ENCODE assay signal across 1 cellular context in the genomic region with DNA sequence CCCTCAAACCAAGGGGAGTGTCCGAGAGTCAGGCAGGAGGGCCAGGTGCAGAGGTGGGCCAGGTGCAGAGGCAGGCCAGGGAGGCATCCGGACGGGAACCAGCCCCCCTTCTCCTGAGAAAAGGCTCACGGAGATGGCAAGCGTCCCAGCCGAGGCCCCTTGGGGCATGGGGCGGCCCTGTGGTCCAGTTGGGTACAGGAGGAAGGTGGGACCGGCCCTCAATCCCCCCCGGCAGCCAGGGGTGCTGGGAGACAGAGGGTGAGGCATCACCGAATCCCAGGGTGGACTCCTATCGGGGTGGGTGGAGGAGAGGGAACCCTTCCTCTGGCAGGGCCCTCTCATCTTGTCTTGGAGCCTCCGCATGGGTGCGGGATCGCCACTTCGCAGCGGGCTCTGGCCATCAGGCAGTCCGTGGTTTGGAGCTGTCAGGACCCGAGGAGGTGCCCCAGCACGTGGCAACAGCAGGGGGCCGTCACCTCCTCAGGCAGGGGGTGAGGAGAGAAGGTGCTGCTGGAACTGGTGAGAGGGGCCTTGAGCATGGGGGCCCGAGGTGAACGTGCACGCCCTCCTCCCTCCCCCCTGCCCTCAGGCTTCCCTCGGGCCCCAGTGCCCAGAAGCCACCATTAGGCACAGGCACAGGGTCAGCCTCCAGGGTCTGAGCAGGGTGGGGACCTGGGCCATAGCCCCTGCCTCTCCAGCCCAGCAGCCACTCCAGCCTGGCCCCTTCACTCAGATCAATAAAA.
TF ChIP-seq lines count a peak whose summit lies in the region.

No MANE protein-coding gene starts in this region.

TF ChIP-seq in HepG2, 621 proteins besides CTCF, POLR2A, EP300 and RAD21:
- TF ChIP-seq, protein P1, sequence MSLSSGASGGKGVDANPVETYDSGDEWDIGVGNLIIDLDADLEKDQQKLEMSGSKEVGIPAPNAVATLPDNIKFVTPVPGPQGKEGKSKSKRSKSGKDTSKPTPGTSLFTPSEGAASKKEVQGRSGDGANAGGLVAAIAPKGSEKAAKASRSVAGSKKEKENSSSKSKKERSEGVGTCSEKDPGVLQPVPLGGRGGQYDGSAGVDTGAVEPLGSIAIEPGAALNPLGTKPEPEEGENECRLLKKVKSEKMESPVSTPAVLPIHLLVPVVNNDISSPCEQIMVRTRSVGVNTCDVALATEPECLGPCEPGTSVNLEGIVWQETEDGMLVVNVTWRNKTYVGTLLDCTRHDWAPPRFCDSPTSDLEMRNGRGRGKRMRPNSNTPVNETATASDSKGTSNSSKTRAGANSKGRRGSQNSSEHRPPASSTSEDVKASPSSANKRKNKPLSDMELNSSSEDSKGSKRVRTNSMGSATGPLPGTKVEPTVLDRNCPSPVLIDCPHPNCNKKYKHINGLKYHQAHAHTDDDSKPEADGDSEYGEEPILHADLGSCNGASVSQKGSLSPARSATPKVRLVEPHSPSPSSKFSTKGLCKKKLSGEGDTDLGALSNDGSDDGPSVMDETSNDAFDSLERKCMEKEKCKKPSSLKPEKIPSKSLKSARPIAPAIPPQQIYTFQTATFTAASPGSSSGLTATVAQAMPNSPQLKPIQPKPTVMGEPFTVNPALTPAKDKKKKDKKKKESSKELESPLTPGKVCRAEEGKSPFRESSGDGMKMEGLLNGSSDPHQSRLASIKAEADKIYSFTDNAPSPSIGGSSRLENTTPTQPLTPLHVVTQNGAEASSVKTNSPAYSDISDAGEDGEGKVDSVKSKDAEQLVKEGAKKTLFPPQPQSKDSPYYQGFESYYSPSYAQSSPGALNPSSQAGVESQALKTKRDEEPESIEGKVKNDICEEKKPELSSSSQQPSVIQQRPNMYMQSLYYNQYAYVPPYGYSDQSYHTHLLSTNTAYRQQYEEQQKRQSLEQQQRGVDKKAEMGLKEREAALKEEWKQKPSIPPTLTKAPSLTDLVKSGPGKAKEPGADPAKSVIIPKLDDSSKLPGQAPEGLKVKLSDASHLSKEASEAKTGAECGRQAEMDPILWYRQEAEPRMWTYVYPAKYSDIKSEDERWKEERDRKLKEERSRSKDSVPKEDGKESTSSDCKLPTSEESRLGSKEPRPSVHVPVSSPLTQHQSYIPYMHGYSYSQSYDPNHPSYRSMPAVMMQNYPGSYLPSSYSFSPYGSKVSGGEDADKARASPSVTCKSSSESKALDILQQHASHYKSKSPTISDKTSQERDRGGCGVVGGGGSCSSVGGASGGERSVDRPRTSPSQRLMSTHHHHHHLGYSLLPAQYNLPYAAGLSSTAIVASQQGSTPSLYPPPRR (CRISPR knock-in tag; IDR thresholded peaks at IDR 0.05; ENCODE audit: borderline replicate concordance): no peak
- TF ChIP-seq PHF20 (CRISPR knock-in tag; IDR thresholded peaks at IDR 0.05) (0 out of 2 replicates have a peak, but pooled peaks have one; percentile 25), BORCS8-MEF2B (CRISPR knock-in tag; IDR thresholded peaks at IDR 0.05) (0 out of 2 replicates have a peak, but pooled peaks have one; percentile 47), MYC (CRISPR knock-in tag; IDR thresholded peaks at IDR 0.05; ENCODE audit: borderline replicate concordance) (0 out of 2 replicates have a peak, but pooled peaks have one; percentile 28), ZSCAN25 (CRISPR knock-in tag; IDR thresholded peaks at IDR 0.05) (peak; percentile 93), ZKSCAN1 (IDR thresholded peaks at IDR 0.05; ENCODE audit: low read length) (no peak), SRSF1 (optimal IDR thresholded peaks at IDR 0.05; ENCODE audit: low read depth, low read length) (peak; percentile 1), ZMYM3 (CRISPR knock-in tag; IDR thresholded peaks at IDR 0.05) (no peak), PCBP1 (IDR thresholded peaks at IDR 0.05; ENCODE audit: borderline replicate concordance, low read depth, low read length) (no peak), BRCA1 (CRISPR knock-in tag; IDR thresholded peaks at IDR 0.05) (no peak)
- TF ChIP-seq, protein P2, sequence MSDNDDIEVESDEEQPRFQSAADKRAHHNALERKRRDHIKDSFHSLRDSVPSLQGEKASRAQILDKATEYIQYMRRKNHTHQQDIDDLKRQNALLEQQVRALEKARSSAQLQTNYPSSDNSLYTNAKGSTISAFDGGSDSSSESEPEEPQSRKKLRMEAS (IDR thresholded peaks at IDR 0.05): peak; percentile 23; the same call in 1 of the 2 replicates
- TF ChIP-seq, protein P3, sequence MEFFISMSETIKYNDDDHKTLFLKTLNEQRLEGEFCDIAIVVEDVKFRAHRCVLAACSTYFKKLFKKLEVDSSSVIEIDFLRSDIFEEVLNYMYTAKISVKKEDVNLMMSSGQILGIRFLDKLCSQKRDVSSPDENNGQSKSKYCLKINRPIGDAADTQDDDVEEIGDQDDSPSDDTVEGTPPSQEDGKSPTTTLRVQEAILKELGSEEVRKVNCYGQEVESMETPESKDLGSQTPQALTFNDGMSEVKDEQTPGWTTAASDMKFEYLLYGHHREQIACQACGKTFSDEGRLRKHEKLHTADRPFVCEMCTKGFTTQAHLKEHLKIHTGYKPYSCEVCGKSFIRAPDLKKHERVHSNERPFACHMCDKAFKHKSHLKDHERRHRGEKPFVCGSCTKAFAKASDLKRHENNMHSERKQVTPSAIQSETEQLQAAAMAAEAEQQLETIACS (CRISPR knock-in tag; IDR thresholded peaks at IDR 0.05): no peak
- TF ChIP-seq, protein P4, sequence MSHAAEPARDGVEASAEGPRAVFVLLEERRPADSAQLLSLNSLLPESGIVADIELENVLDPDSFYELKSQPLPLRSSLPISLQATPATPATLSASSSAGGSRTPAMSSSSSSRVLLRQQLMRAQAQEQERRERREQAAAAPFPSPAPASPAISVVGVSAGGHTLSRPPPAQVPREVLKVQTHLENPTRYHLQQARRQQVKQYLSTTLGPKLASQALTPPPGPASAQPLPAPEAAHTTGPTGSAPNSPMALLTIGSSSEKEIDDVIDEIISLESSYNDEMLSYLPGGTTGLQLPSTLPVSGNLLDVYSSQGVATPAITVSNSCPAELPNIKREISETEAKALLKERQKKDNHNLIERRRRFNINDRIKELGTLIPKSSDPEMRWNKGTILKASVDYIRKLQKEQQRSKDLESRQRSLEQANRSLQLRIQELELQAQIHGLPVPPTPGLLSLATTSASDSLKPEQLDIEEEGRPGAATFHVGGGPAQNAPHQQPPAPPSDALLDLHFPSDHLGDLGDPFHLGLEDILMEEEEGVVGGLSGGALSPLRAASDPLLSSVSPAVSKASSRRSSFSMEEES (CRISPR knock-in tag; IDR thresholded peaks at IDR 0.05): no peak
TF ChIP-seq in HepG2: peak in this region for 6.
